ENCODE assay signal across 15 cellular contexts in genomic region chr11:40125054-40125453, GRCh38.
DNase-seq lines count a peak whose midpoint lies in the region; ATAC-seq, FAIRE-seq and TF ChIP-seq lines count a peak whose summit lies in the region.
"Had no signal": no experiment of that assay in that cellular context is flagged by ENCODE, and none has a peak within 500 bp of the region (broad histone marks: within the 10 kb centered on the region; RNA-seq: fewer than 3 reads in every experiment).

No MANE protein-coding gene starts in this region.

- CTCF ChIA-PET in Panc1 (lab: Charles Lee): no interaction called here

- no peaks in the 10 kb centered on the region for H3K9me2 ChIP-seq in GM23338 (ENCODE audit: insufficient read depth)

- TF ChIP-seq CTCF in C4-2B (conservative IDR thresholded peaks at IDR 0.05): peak; percentile 90
- peak; percentile 71 to 74 for TF ChIP-seq CTCF in GM23338 (conservative IDR thresholded peaks at IDR 0.05; ENCODE audit: low read depth in 2 of 2)
- TF ChIP-seq CTCF in Panc1 (IDR thresholded peaks at IDR 0.05): peak; percentile 62; the same call in 1 of the 2 replicates
- TF ChIP-seq CTCF in adrenal gland (IDR thresholded peaks at IDR 0.05): no peak

- no peak overlapping the region for H3K4me3 ChIP-seq in GM23338
- H3K4me3 ChIP-seq in Panc1 (ENCODE audit: low read depth in 2 of 2, low read length in 2 of 2): no peak overlapping the region
- H3K4me3 ChIP-seq in adrenal gland: no peak overlapping the region
- H3K4me3 ChIP-seq: esophagus muscularis mucosa, mucosa of descending colon, stomach had no signal

- peaks cover 2% of the 10 kb centered on the region for H3K27me3 Mint-ChIP-seq in GM23338 (ENCODE audit: insufficient read depth, low read depth, poor library complexity)

- POLR2A ChIA-PET in Panc1 (lab: Charles Lee): no interaction called here

- no peak overlapping the region for H3K27ac Mint-ChIP-seq in GM23338

- DNase-seq in GM23338 (ENCODE audit: low spot score): peak; percentile 38
- DNase-seq in Panc1 (ENCODE audit: low read depth, low spot score): no peak
- DNase-seq in kidney glomerular epithelial cell (lab: John Stamatoyannopoulos, UW): peak; percentile 64
- no peak for DNase-seq in RCC 7860 (ENCODE audit: low spot score)
- DNase-seq in T-helper 1 cell: no peak
- DNase-seq in adrenal gland: no peak
- no peak for DNase-seq in NCI-H226
- DNase-seq: activated naive CD4-positive, alpha-beta T cell treated with anti-CD3 and anti-CD28 coated beads, Interleukin-2, amount 50 U/mL, for 16 hours; cerebellar nuclear complex; NCI-H1092; stomach; T1000 had no signal

- H3K36me3 ChIP-seq in GM23338 (ENCODE audit: insufficient read depth) (no peaks in the 10 kb centered on the region), Panc1 (ENCODE audit: control insufficient read depth, insufficient read depth, low read length) (no peaks in the 10 kb centered on the region), adrenal gland (replicated peaks in 1 of 2) (no peaks in the 10 kb centered on the region)
- H3K36me3 ChIP-seq: esophagus muscularis mucosa, stomach had no signal

- no peak overlapping the region for H2AFZ ChIP-seq in GM23338

- H3K9me3 Mint-ChIP-seq in GM23338: peaks cover 6% of the 10 kb centered on the region; the same call in 1 of the 3 replicates

- intact Hi-C loops in Panc1 (cut with micrococcal nuclease; ENCODE audit: unreplicated experiment) (no loop called here), adrenal gland (cut with DNase I) (no loop called here)

- no TSS peak for BruUV-seq in Panc1 (replicated peaks; lab: Mats Ljungman, UMichigan)

- no peak for TF ChIP-seq POLR2A in adrenal gland (IDR thresholded peaks at IDR 0.05)

- H3K4me1 Mint-ChIP-seq in GM23338: peaks cover under 1% of the 10 kb centered on the region; the same call in 2 of the 3 replicates

- no peak overlapping the region for H3K4me2 ChIP-seq in GM23338

- H3K36me3 Mint-ChIP-seq in GM23338 (ENCODE audit: low read depth): no peaks in the 10 kb centered on the region

- FAIRE-seq in RCC 7860 (lab: Jason Lieb, UNC): no peak

- H3K79me2 ChIP-seq in GM23338 (replicated peaks; ENCODE audit: insufficient read depth): no peaks in the 10 kb centered on the region

- H3K9me3 ChIP-seq in Panc1 (ENCODE audit: control insufficient read depth, insufficient read depth, low read depth, low read length) (no peaks in the 10 kb centered on the region), adrenal gland (replicated peaks in 1 of 3) (no peaks in the 10 kb centered on the region)
- H3K9me3 ChIP-seq: mucosa of descending colon had no signal

- H4K20me1 ChIP-seq in GM23338 (replicated peaks; ENCODE audit: insufficient read depth): no peaks in the 10 kb centered on the region

- H3K27ac ChIP-seq in C4-2B (no peak overlapping the region), GM23338 (ENCODE audit: low read depth) (no peak overlapping the region), Panc1 (ENCODE audit: low read length) (no peak overlapping the region), adrenal gland (no peak overlapping the region)
- H3K27ac ChIP-seq: esophagus muscularis mucosa, stomach had no signal

- ATAC-seq in GM23338: no peak
- no peak for ATAC-seq in Panc1
- ATAC-seq: mucosa of descending colon had no signal

- WGBS in adrenal gland, 4 donors: 18 to 31% (median 23%) methylated on average over 1 of the region's 1 CpG

- H3K4me1 ChIP-seq in GM23338 (ENCODE audit: insufficient read depth) (no peaks in the 10 kb centered on the region), Panc1 (ENCODE audit: control insufficient read depth, insufficient read depth, low read length) (no peaks in the 10 kb centered on the region), adrenal gland (replicated peaks in 1 of 2) (no peaks in the 10 kb centered on the region)
- H3K4me1 ChIP-seq: esophagus muscularis mucosa, stomach had no signal

- H3K27me3 ChIP-seq in GM23338 (ENCODE audit: insufficient read depth): no peaks in the 10 kb centered on the region
- H3K27me3 ChIP-seq in Panc1 (ENCODE audit: control insufficient read depth, insufficient read depth, low read length): no peaks in the 10 kb centered on the region
- H3K27me3 ChIP-seq in adrenal gland: no peaks in the 10 kb centered on the region
- H3K27me3 ChIP-seq: esophagus muscularis mucosa, stomach had no signal

- in situ Hi-C loops in Panc1 (cut with HindIII; ENCODE audit: low pct_unique_long_range_greater_than_20kb, low sequenced_read_pairs): no loop called here

- H3K4me3 Mint-ChIP-seq in GM23338: no peak overlapping the region

- H3F3A ChIP-seq in GM23338 (replicated peaks; ENCODE audit: low read depth): no peaks in the 10 kb centered on the region

TF ChIP-seq in GM23338, 12 proteins besides CTCF, POLR2A, EP300 and RAD21:
- no peak for TF ChIP-seq POLR2AphosphoS5 (IDR thresholded peaks at IDR 0.05; ENCODE audit: low read depth)

Comparison
In these comparisons a context has a peak if more than half of its experiments do, and no peak if none do; other contexts are left out.
1. CTCF ChIP-seq: peak in C4-2B (single experiment), GM23338 (2 of 2) and Panc1 (single experiment); none in adrenal gland (0 of 6).
2. DNase-seq: peak in GM23338 (single experiment) and kidney glomerular epithelial cell (single experiment); none in Panc1 (single experiment), RCC 7860 (single experiment), T-helper 1 cell (0 of 5), adrenal gland (0 of 7) and NCI-H226 (single experiment).